Comparison of ENCODE assay signal across 8 cellular contexts in genomic region chr22:17086750-17087149, GRCh38. TPM values are rescaled to one million over a fixed set of nuclear protein-coding genes. Genes with fewer than 3 reads are reported as not detected.
DNase-seq lines count a peak whose midpoint lies in the region; ATAC-seq and TF ChIP-seq lines count a peak whose summit lies in the region.

No MANE protein-coding gene starts in this region.

- TF ChIP-seq CTCF in NB4 (IDR thresholded peaks at IDR 0.05; ENCODE audit: low read depth, low read length) (no peak), choroid plexus epithelial cell (conservative IDR thresholded peaks at IDR 0.05; ENCODE audit: low read depth, low read length) (no peak), osteocyte (IDR thresholded peaks at IDR 0.05) (no peak)

- peak in 2 of 5 donors; percentile 13 to 39 for DNase-seq in CD8-positive, alpha-beta memory T cell
- peak; percentile 58 for DNase-seq in NB4 (ENCODE audit: low read depth)
- no peak for DNase-seq in choroid plexus epithelial cell (ENCODE audit: low read depth)
- DNase-seq in osteocyte (ENCODE audit: extremely low spot score, unreplicated experiment), result no peak
- DNase-seq in T-helper 9 cell, result no peak
- no peak for DNase-seq in NCI-H446 treated with DMSO at 0.1 percent for 48 hours (lab: John Stamatoyannopoulos, UW)

- H3K36me3 Mint-ChIP-seq in CD8-positive, alpha-beta memory T cell, result peaks cover 0 to 14% (median 2%) of the 10 kb centered on the region in 3 donors
- H3K36me3 Mint-ChIP-seq in osteocyte (ENCODE audit: unreplicated experiment), result no peaks in the 10 kb centered on the region

- no peaks in the 10 kb centered on the region for H3K9me3 Mint-ChIP-seq in CD8-positive, alpha-beta memory T cell
- no peaks in the 10 kb centered on the region for H3K9me3 Mint-ChIP-seq in osteocyte (ENCODE audit: unreplicated experiment)

- CTCF ChIA-PET in CD8-positive, alpha-beta memory T cell (lab: Charles Lee), result interaction anchor here (1.1 to 3.6 kb wide), 6 partner anchors 12 to 418 kb away, joined by 3 to 25 read pairs (median 4); no protein-coding TSS in a partner anchor

- ATAC-seq in GM19023 (IDR thresholded peaks at IDR 0.05; ENCODE audit: unreplicated experiment), result no peak
- no peak for ATAC-seq in GM18511 (IDR thresholded peaks at IDR 0.05; ENCODE audit: unreplicated experiment)

- H3K9me3 ChIP-seq in CD8-positive, alpha-beta memory T cell (ENCODE audit: low read length), result no peaks in the 10 kb centered on the region

- peak overlapping the region; percentile 88 to 96 (median 92) for H3K27ac Mint-ChIP-seq in CD8-positive, alpha-beta memory T cell
- no peak overlapping the region for H3K27ac Mint-ChIP-seq in osteocyte (ENCODE audit: unreplicated experiment)

- POLR2A ChIA-PET in CD8-positive, alpha-beta memory T cell (lab: Charles Lee), result interaction anchor here (0.8 to 1.8 kb wide), 4 partner anchors 12 to 84 kb away, joined by 3 to 4 read pairs (median 4); no protein-coding TSS in a partner anchor

- no peak for TF ChIP-seq POLR2A in NB4 (IDR thresholded peaks at IDR 0.05; ENCODE audit: extremely low read depth, insufficient read length)

- no peak overlapping the region for H3K27ac ChIP-seq in CD8-positive, alpha-beta memory T cell (ENCODE audit: low read depth, low read length)

- no peaks in the 10 kb centered on the region for H3K27me3 ChIP-seq in CD8-positive, alpha-beta memory T cell (ENCODE audit: insufficient read depth, low read length, poor library complexity, severe bottlenecking)

- no peaks in the 10 kb centered on the region for H3K36me3 ChIP-seq in CD8-positive, alpha-beta memory T cell (ENCODE audit: insufficient read depth, low read length)

- no peaks in the 10 kb centered on the region for H3K27me3 Mint-ChIP-seq in CD8-positive, alpha-beta memory T cell
- no peaks in the 10 kb centered on the region for H3K27me3 Mint-ChIP-seq in osteocyte (ENCODE audit: unreplicated experiment)

- peak overlapping the region; percentile 85 to 97 (median 92) for H3K4me3 Mint-ChIP-seq in CD8-positive, alpha-beta memory T cell
- H3K4me3 Mint-ChIP-seq in osteocyte (ENCODE audit: unreplicated experiment), result peak overlapping the region; percentile 73

- peak overlapping the region; percentile 35 for H3K4me3 ChIP-seq in CD8-positive, alpha-beta memory T cell (ENCODE audit: low read length)
- H3K4me3 ChIP-seq in NB4 (ENCODE audit: low read depth, low read length), result peak overlapping the region; percentile 92
- H3K4me3 ChIP-seq in choroid plexus epithelial cell (ENCODE audit: low read depth, low read length), result peak overlapping the region; percentile 7

- peaks cover 54 to 67% (median 64%) of the 10 kb centered on the region in 3 donors for H3K4me1 Mint-ChIP-seq in CD8-positive, alpha-beta memory T cell
- peaks cover 15% of the 10 kb centered on the region for H3K4me1 Mint-ChIP-seq in osteocyte (ENCODE audit: unreplicated experiment)

- peaks cover 53% of the 10 kb centered on the region for H3K4me1 ChIP-seq in CD8-positive, alpha-beta memory T cell (ENCODE audit: insufficient read depth, low read length)

RNA-seq across cellular contexts. Expression of gene IL17RA, which starts 1.9 kb away (rescaled TPM):
- 10 to 100 TPM; 21.7 to 22.0 TPM for total RNA-seq in CD8-positive, alpha-beta memory T cell
- polyA plus RNA-seq in CD8-positive, alpha-beta memory T cell, result 30.2 TPM
- total RNA-seq in osteocyte, result 12.1 and 15.5 TPM in 2 replicates

RNA-seq across cellular contexts. Expression of gene TMEM121B, which starts 34.4 kb away (rescaled TPM):
- total RNA-seq in CD8-positive, alpha-beta memory T cell, result under 1 TPM; 0.11 to 0.15 TPM
- not detected for polyA plus RNA-seq in CD8-positive, alpha-beta memory T cell
- total RNA-seq in osteocyte, result 0.37 and 0.48 TPM in 2 replicates

Comparison
In these comparisons a context has a peak if more than half of its experiments do, and no peak if none do; other contexts are left out.
1. H3K4me3 ChIP-seq: peak in every context shown above with its lines; median percentile 92 in NB4; 35 in CD8-positive, alpha-beta memory T cell; 7 in choroid plexus epithelial cell.